Comparison of ENCODE assay signal across 1 cellular context in the genomic region with DNA sequence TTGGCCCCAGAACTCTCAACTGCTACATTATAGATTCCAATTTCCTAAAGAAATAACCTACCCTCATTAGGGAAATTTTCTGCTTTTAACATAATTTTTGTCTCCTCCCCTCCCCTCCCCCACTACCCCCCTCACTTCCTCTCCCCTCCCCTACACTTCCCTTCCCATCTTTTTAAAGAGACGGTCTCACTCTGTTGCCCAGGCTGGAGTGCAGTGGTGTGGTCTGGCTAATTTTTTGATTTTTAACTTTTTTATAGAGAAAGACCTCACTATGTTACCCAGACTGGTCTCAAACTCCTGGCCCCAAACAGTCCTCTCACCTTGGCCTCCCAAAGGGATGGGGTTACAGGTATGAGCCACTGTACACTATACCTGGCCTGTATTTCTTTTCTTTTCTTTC.
TF ChIP-seq lines count a peak whose summit lies in the region.

No MANE protein-coding gene starts in this region.

TF ChIP-seq in HCT116, 20 proteins besides CTCF, POLR2A, EP300 and RAD21:
- TF ChIP-seq ZFX (IDR thresholded peaks at IDR 0.05) = no peak
- TF ChIP-seq EGR1 (IDR thresholded peaks at IDR 0.05; ENCODE audit: low read depth) = no peak
- no peak for TF ChIP-seq EZH2phosphoT487 (IDR thresholded peaks at IDR 0.05; ENCODE audit: borderline replicate concordance)
- TF ChIP-seq, protein P1, sequence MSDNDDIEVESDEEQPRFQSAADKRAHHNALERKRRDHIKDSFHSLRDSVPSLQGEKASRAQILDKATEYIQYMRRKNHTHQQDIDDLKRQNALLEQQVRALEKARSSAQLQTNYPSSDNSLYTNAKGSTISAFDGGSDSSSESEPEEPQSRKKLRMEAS (IDR thresholded peaks at IDR 0.05) = no peak
- TF ChIP-seq, protein P2, sequence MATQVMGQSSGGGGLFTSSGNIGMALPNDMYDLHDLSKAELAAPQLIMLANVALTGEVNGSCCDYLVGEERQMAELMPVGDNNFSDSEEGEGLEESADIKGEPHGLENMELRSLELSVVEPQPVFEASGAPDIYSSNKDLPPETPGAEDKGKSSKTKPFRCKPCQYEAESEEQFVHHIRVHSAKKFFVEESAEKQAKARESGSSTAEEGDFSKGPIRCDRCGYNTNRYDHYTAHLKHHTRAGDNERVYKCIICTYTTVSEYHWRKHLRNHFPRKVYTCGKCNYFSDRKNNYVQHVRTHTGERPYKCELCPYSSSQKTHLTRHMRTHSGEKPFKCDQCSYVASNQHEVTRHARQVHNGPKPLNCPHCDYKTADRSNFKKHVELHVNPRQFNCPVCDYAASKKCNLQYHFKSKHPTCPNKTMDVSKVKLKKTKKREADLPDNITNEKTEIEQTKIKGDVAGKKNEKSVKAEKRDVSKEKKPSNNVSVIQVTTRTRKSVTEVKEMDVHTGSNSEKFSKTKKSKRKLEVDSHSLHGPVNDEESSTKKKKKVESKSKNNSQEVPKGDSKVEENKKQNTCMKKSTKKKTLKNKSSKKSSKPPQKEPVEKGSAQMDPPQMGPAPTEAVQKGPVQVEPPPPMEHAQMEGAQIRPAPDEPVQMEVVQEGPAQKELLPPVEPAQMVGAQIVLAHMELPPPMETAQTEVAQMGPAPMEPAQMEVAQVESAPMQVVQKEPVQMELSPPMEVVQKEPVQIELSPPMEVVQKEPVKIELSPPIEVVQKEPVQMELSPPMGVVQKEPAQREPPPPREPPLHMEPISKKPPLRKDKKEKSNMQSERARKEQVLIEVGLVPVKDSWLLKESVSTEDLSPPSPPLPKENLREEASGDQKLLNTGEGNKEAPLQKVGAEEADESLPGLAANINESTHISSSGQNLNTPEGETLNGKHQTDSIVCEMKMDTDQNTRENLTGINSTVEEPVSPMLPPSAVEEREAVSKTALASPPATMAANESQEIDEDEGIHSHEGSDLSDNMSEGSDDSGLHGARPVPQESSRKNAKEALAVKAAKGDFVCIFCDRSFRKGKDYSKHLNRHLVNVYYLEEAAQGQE (IDR thresholded peaks at IDR 0.05; ENCODE audit: low read depth) = no peak
- TF ChIP-seq, protein P3, sequence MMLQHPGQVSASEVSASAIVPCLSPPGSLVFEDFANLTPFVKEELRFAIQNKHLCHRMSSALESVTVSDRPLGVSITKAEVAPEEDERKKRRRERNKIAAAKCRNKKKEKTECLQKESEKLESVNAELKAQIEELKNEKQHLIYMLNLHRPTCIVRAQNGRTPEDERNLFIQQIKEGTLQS (IDR thresholded peaks at IDR 0.05) = no peak
- no peak for TF ChIP-seq FOSL1 (IDR thresholded peaks at IDR 0.05; ENCODE audit: low read depth)
- no peak for TF ChIP-seq JUND (IDR thresholded peaks at IDR 0.05)
- TF ChIP-seq ELF1 (IDR thresholded peaks at IDR 0.05; ENCODE audit: borderline replicate concordance, low read depth) = no peak
- TF ChIP-seq TCF7L2 (IDR thresholded peaks at IDR 0.05; ENCODE audit: borderline replicate concordance, extremely low read depth, insufficient read depth, insufficient read length) = no peak
- TF ChIP-seq SIN3A (IDR thresholded peaks at IDR 0.05; ENCODE audit: low read depth) = no peak
- TF ChIP-seq EZH2 (IDR thresholded peaks at IDR 0.05) = no peak
